In genomic region chr3:113247664-113248458, GRCh38 we compare ENCODE assay signal across 15 cellular contexts. TPM values are rescaled to one million over a fixed set of nuclear protein-coding genes. Genes with fewer than 3 reads are reported as not detected.
DNase-seq lines count a peak whose midpoint lies in the region; ATAC-seq and TF ChIP-seq lines count a peak whose summit lies in the region.
"Had no signal": no experiment of that assay in that cellular context is flagged by ENCODE, and none has a peak within 500 bp of the region (broad histone marks: within the 10 kb centered on the region; RNA-seq: fewer than 3 reads in every experiment).

No MANE protein-coding gene starts in this region.

- no peak overlapping the region for H2AFZ ChIP-seq in neural progenitor cell (replicated peaks)

- peaks cover 53% of the 10 kb centered on the region for H3K79me2 ChIP-seq in neural progenitor cell (ENCODE audit: low read depth)

- no peaks in the 10 kb centered on the region for H3K9me3 ChIP-seq in neural progenitor cell (ENCODE audit: low read depth)
- H3K9me3 ChIP-seq in tibial artery = no peaks in the 10 kb centered on the region
- H3K9me3 ChIP-seq: adrenal gland had no signal

- peaks cover 74% of the 10 kb centered on the region for H4K20me1 ChIP-seq in neural progenitor cell (ENCODE audit: low read depth)

- H3K36me3 ChIP-seq in neural progenitor cell (no peaks in the 10 kb centered on the region), tibial artery (peaks cover 0 to 26% (median 12%) of the 10 kb centered on the region in 3 donors)

- no peaks in the 10 kb centered on the region for H3K9me3 Mint-ChIP-seq in neural progenitor cell
- H3K9me3 Mint-ChIP-seq: dendritic cell treated with granulocyte-macrophage colony-stimulating factor and Interleukin-4, amounts not matched to agents 40 ng/mL and 50 ng/mL, for 4 days had no signal

- H3K27me3 Mint-ChIP-seq in neural progenitor cell (ENCODE audit: insufficient read depth, low read depth) = peaks cover 2% of the 10 kb centered on the region
- H3K27me3 Mint-ChIP-seq: dendritic cell treated with granulocyte-macrophage colony-stimulating factor and Interleukin-4, amounts not matched to agents 40 ng/mL and 50 ng/mL, for 4 days had no signal

- peaks cover 54% of the 10 kb centered on the region for H3F3A ChIP-seq in neural progenitor cell (ENCODE audit: low read depth)

- DNase-seq in caudate nucleus (lab: John Stamatoyannopoulos, UW) (no peak), left cardiac atrium (no peak), neural progenitor cell (ENCODE audit: low spot score) (no peak), tibial artery (no peak), NCI-H526 treated with DMSO at 0.1 percent for 48 hours (lab: John Stamatoyannopoulos, UW) (no peak), NCI-H748 treated with DMSO at 0.1 percent for 48 hours (lab: John Stamatoyannopoulos, UW) (no peak)
- DNase-seq: activated CD4-positive, CD25-positive, alpha-beta regulatory T cell; EL; GOT3; Kasumi-1 had no signal

- H3K27me3 ChIP-seq in neural progenitor cell (no peaks in the 10 kb centered on the region), tibial artery (no peaks in the 10 kb centered on the region)
- H3K27me3 ChIP-seq: adrenal gland had no signal

- peak overlapping the region; percentile 61 for H3K27ac Mint-ChIP-seq in neural progenitor cell
- H3K27ac Mint-ChIP-seq: dendritic cell treated with granulocyte-macrophage colony-stimulating factor and Interleukin-4, amounts not matched to agents 40 ng/mL and 50 ng/mL, for 4 days had no signal

- peaks cover 45% of the 10 kb centered on the region for H3K4me1 ChIP-seq in neural progenitor cell
- H3K4me1 ChIP-seq in tibial artery = peaks cover 0 to 16% (median 7%) of the 10 kb centered on the region in 4 donors

- peaks cover 63% of the 10 kb centered on the region for H3K36me3 Mint-ChIP-seq in neural progenitor cell
- H3K36me3 Mint-ChIP-seq: CD14-positive monocyte had no signal

- no peak for TF ChIP-seq CTCF in neural progenitor cell (IDR thresholded peaks at IDR 0.05)
- no peak for TF ChIP-seq CTCF in tibial artery (IDR thresholded peaks at IDR 0.05)

- H3K4me3 ChIP-seq in neural progenitor cell (no peak overlapping the region), tibial artery (no peak overlapping the region)
- H3K4me3 ChIP-seq: adrenal gland had no signal

- no peak overlapping the region for H3K9ac ChIP-seq in neural progenitor cell

- H3K4me3 Mint-ChIP-seq in neural progenitor cell = peak overlapping the region; percentile 34
- H3K4me3 Mint-ChIP-seq: CD14-positive monocyte; dendritic cell treated with granulocyte-macrophage colony-stimulating factor and Interleukin-4, amounts not matched to agents 40 ng/mL and 50 ng/mL, for 4 days had no signal

- intact Hi-C loops in left cardiac atrium (cut with DNase I) (no loop called here), tibial artery (cut with DNase I; ENCODE audit: low total_unique reads) (no loop called here)

- ATAC-seq in left cardiac atrium (peak; percentile 10 to 56), GM18867 (IDR thresholded peaks at IDR 0.05; ENCODE audit: unreplicated experiment) (no peak), GM18520 (IDR thresholded peaks at IDR 0.05; ENCODE audit: unreplicated experiment) (no peak)

- H3K27ac ChIP-seq in caudate nucleus (ENCODE audit: low read depth, low read length) (peak overlapping the region; percentile 42), neural progenitor cell (no peak overlapping the region), tibial artery (peak overlapping the region; percentile 54 to 62)

- H3K4me1 Mint-ChIP-seq in neural progenitor cell = peaks cover 70% of the 10 kb centered on the region

- peak overlapping the region; percentile 46 for H3K4me2 ChIP-seq in neural progenitor cell

RNA-seq across cellular contexts. Expression of gene BOC, which starts 36.5 kb away (rescaled TPM):
- total RNA-seq in left cardiac atrium (10 to 100 TPM; 14.5 to 16.3 TPM), neural progenitor cell (ENCODE audit: low replicate concordance) (35.2 and 57.3 TPM in 2 replicates)

Comparison
In these comparisons a context has a peak if more than half of its experiments do, and no peak if none do; other contexts are left out.
1. ATAC-seq: peak in left cardiac atrium (2 of 2); none in GM18867 (single experiment) and GM18520 (single experiment).